In genomic region chr3:12468276-12468675, GRCh38 we compare ENCODE assay signal across 24 cellular contexts.
"Had no signal": no experiment of that assay in that cellular context is flagged by ENCODE, and none has a peak within 500 bp of the region (broad histone marks: within the 10 kb centered on the region; RNA-seq: fewer than 3 reads in every experiment).

No MANE protein-coding gene starts in this region.

- H3K9me3 ChIP-seq: breast epithelium, SJSA1 had no signal

- H3K4me3 Mint-ChIP-seq: activated CD8-positive, alpha-beta T cell treated with anti-CD3 and anti-CD28 coated beads for 36 hours; activated naive CD4-positive, alpha-beta T cell treated with anti-CD3 and anti-CD28 coated beads, Interleukin-2, amount 50 U/mL, for 24 hours; activated T-cell treated with anti-CD3 and anti-CD28 coated beads, Interleukin-2, amount 50 U/mL, for 72 hours; T-helper 2 cell treated with Interferon-gamma antibody and Interleukin-4, amounts not matched to agents 5 μg/mL and 100 μg/mL, for 36 hours had no signal

- H3K27me3 Mint-ChIP-seq: activated CD8-positive, alpha-beta T cell treated with anti-CD3 and anti-CD28 coated beads for 36 hours; activated naive CD4-positive, alpha-beta T cell treated with anti-CD3 and anti-CD28 coated beads, Interleukin-2, amount 50 U/mL, for 24 hours had no signal

- H3K36me3 Mint-ChIP-seq: activated naive CD4-positive, alpha-beta T cell treated with anti-CD3 and anti-CD28 coated beads, Interleukin-2, amount 50 U/mL, for 24 hours had no signal

- H3K36me3 ChIP-seq: breast epithelium, SJSA1 had no signal

- H3K4me3 ChIP-seq: breast epithelium, SJSA1 had no signal

- H3K9me3 Mint-ChIP-seq: activated CD8-positive, alpha-beta T cell treated with anti-CD3 and anti-CD28 coated beads for 36 hours; activated naive CD4-positive, alpha-beta T cell treated with anti-CD3 and anti-CD28 coated beads, Interleukin-2, amount 50 U/mL, for 24 hours; activated T-cell treated with anti-CD3 and anti-CD28 coated beads, Interleukin-2, amount 50 U/mL, for 72 hours; activated T-helper 2 cell treated with anti-CD3 and anti-CD28 coated beads, Interferon-gamma antibody, Interleukin-2, Interleukin-4, amounts not matched to agents 10 μg/mL and 5 μg/mL and 100 μg/mL, durations not matched to agents 14 hours and 24 hours and 36 hours; T-helper 2 cell treated with Interferon-gamma antibody and Interleukin-4, amounts not matched to agents 5 μg/mL and 100 μg/mL, for 36 hours had no signal

- DNase-seq: activated CD4-positive, alpha-beta T cell treated with anti-CD3 and anti-CD28 coated beads for 4 hours; activated CD8-positive, alpha-beta memory T cell treated with anti-CD3 and anti-CD28 coated beads, Interleukin-2, amount 50 U/mL, for 4 hours; activated CD8-positive, alpha-beta T cell treated with anti-CD3 and anti-CD28 coated beads for 36 hours; activated naive CD4-positive, alpha-beta T cell; activated T-cell treated with anti-CD3 and anti-CD28 coated beads, Interleukin-2, amount 50 U/mL, for 72 hours; aorta; central memory CD4-positive, alpha-beta T cell; KG1; NCI-H1048; NCI-H1930; NCI-H2171; NCI-H2227 treated with DMSO at 0.1 percent for 48 hours; NCI-H526; NCI-H82; SHP77; SW 1271 had no signal

- H3K27me3 ChIP-seq: breast epithelium, SJSA1 had no signal

- ATAC-seq: activated CD4-positive, CD25-positive, alpha-beta regulatory T cell treated with anti-CD3 and anti-CD28 coated beads, Interleukin-2, amount 50 U/mL, for 24 hours; activated CD8-positive, alpha-beta T cell treated with anti-CD3 and anti-CD28 coated beads for 36 hours; activated T-cell treated with anti-CD3 and anti-CD28 coated beads, Interleukin-2, amount 50 U/mL, for 72 hours; SK-N-SH treated with all-trans-retinoic acid at 6 μM for 48 hours had no signal

- H3K4me1 ChIP-seq: breast epithelium, SJSA1 had no signal

- H3K27ac Mint-ChIP-seq: activated CD8-positive, alpha-beta T cell treated with anti-CD3 and anti-CD28 coated beads for 36 hours; activated naive CD4-positive, alpha-beta T cell treated with anti-CD3 and anti-CD28 coated beads, Interleukin-2, amount 50 U/mL, for 24 hours; activated T-cell treated with anti-CD3 and anti-CD28 coated beads, Interleukin-2, amount 50 U/mL, for 72 hours; activated T-helper 2 cell treated with anti-CD3 and anti-CD28 coated beads, Interferon-gamma antibody, Interleukin-2, Interleukin-4, amounts not matched to agents 10 μg/mL and 5 μg/mL and 100 μg/mL, durations not matched to agents 14 hours and 24 hours and 36 hours; T-helper 2 cell treated with Interferon-gamma antibody and Interleukin-4, amounts not matched to agents 5 μg/mL and 100 μg/mL, for 36 hours had no signal

- FAIRE-seq: RCC 7860 had no signal

- H3K27ac ChIP-seq: breast epithelium, SJSA1 had no signal
